1 cellular context compared by ENCODE assay signal in genomic region chr3:42983927-42984326, GRCh38.
TF ChIP-seq lines count a peak whose summit lies in the region.

No MANE protein-coding gene starts in this region.

TF ChIP-seq in GM23338, 12 proteins besides CTCF, POLR2A, EP300 and RAD21 (continued from another document):
- TF ChIP-seq ZNF462 (CRISPR knock-in tag; IDR thresholded peaks at IDR 0.05) = no peak
